8 cellular contexts compared by ENCODE assay signal in the genomic region with DNA sequence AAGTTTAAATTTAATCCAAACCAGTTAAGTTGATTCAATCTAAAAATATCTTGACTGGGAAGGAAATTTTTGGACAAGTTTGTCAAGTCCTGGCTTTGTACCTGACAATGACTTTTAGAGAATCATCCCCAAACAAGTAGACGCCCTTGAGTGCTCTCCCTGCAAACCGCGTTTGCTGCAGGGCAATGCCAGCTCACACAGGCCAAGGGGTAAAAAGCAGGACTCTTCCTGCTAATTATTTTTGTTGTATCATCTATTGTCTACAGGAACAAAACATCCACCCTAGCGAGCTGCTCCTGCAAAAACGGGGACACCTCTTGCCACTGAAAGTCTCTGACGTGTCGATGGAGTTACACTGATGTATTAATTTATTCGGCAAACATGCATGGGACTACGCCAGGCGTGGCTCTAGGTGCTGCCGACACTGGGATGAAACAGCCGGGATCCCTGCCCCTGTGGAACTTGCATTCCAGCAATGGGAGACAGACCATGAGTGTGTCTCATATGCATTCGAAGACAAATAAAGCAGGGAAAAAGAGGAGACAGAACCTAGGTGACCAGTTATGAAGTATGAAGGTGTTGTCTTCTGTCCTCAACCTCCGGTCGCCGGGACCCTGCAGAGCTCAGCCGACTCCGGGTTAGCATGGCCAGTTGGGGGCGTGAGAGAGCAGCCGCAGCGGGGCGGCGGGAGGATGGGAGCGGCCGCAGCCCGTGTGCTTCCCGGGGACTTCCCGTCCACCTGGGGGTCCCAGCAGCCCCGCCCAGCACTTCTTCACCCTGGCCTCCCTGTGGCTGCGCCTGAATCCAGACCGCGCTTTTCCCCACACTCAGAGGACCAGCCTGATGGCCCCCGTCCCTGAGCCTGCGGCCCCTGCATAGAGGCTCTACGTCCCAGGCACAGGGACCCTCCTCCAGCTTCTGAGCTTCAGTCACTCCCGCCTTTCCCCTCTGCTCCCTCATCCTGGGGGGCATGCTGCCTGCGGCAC. TPM values are rescaled to one million over a fixed set of nuclear protein-coding genes. Genes with fewer than 3 reads are reported as not detected.
DNase-seq lines count a peak whose midpoint lies in the region; ATAC-seq and TF ChIP-seq lines count a peak whose summit lies in the region.

No MANE protein-coding gene starts in this region.

- no peaks in the 10 kb centered on the region for H3K79me2 ChIP-seq in osteoblast (ENCODE audit: insufficient read depth, low read length)

- H3K4me1 ChIP-seq in gastroesophageal sphincter, result peaks cover 0 to 7% (median 0%) of the 10 kb centered on the region in 3 donors
- peaks cover 9% of the 10 kb centered on the region for H3K4me1 ChIP-seq in osteoblast (ENCODE audit: insufficient read depth, low read length)

- intact Hi-C loops in activated CD4-positive, alpha-beta memory T cell treated with anti-CD3 and anti-CD28 coated beads for 36 hours (cut with micrococcal nuclease), result loop anchor here (5.0 kb wide), 1 partner anchor 419 kb away; no protein-coding TSS in a partner anchor

- no peak overlapping the region for H3K27ac ChIP-seq in gastroesophageal sphincter
- no peak overlapping the region for H3K27ac ChIP-seq in osteoblast (ENCODE audit: low read depth, low read length)

- POLR2A ChIA-PET in activated CD4-positive, alpha-beta memory T cell treated with anti-CD3 and anti-CD28 coated beads for 36 hours (lab: Charles Lee), result interaction anchor here (1.3 kb wide), 1 partner anchor 12 kb away, joined by 4 read pairs; a partner anchor contains a TSS

- H2AFZ ChIP-seq in osteoblast (ENCODE audit: low read length), result peak overlapping the region; percentile 68

- no peaks in the 10 kb centered on the region for H4K20me1 ChIP-seq in osteoblast (ENCODE audit: insufficient read depth, low read length)

- peaks cover 4% of the 10 kb centered on the region for H3K9me3 Mint-ChIP-seq in activated CD4-positive, alpha-beta memory T cell treated with anti-CD3 and anti-CD28 coated beads for 36 hours

- CTCF ChIA-PET in activated CD4-positive, alpha-beta memory T cell treated with anti-CD3 and anti-CD28 coated beads for 36 hours (lab: Charles Lee), result interaction anchor here (0.6 to 1.8 kb wide), 24 partner anchors 9 to 1489 kb away, joined by 3 to 8 read pairs (median 3); a partner anchor contains a TSS

- ATAC-seq in gastroesophageal sphincter (peak; percentile 48), HG03457 (IDR thresholded peaks at IDR 0.05; ENCODE audit: unreplicated experiment) (no peak)

- 30 to 40% methylated on average over 14 to 29 of the region's 37 CpGs for WGBS in gastroesophageal sphincter (ENCODE audit: low coverage in 1 of 2), 2 donors

- no peak for TF ChIP-seq EP300 in gastroesophageal sphincter (IDR thresholded peaks at IDR 0.05)

- peaks cover 16% of the 10 kb centered on the region for H3K27me3 Mint-ChIP-seq in activated CD4-positive, alpha-beta memory T cell treated with anti-CD3 and anti-CD28 coated beads for 36 hours

- H3K36me3 ChIP-seq in gastroesophageal sphincter, result no peaks in the 10 kb centered on the region
- H3K36me3 ChIP-seq in osteoblast (ENCODE audit: insufficient read depth, low read length), result no peaks in the 10 kb centered on the region

- peaks cover 3% of the 10 kb centered on the region for H3K4me1 Mint-ChIP-seq in activated CD4-positive, alpha-beta memory T cell treated with anti-CD3 and anti-CD28 coated beads for 36 hours (ENCODE audit: low read depth)

- peak overlapping the region; percentile 74 for H3K4me2 ChIP-seq in osteoblast (ENCODE audit: insufficient read depth, low read length)

- H3K27me3 ChIP-seq in gastroesophageal sphincter, result peaks cover 11% of the 10 kb centered on the region
- peaks cover 8% of the 10 kb centered on the region for H3K27me3 ChIP-seq in osteoblast (ENCODE audit: insufficient read depth, low read length)

- H3K36me3 Mint-ChIP-seq in activated CD4-positive, alpha-beta memory T cell treated with anti-CD3 and anti-CD28 coated beads for 36 hours, result no peaks in the 10 kb centered on the region

- peak; percentile 30 for DNase-seq in activated T-cell treated with anti-CD3 and anti-CD28 coated beads, Interleukin-2, amount 50 U/mL, for 1 hour
- no peak for DNase-seq in activated T-cell treated with anti-CD3 and anti-CD28 coated beads for 4 hours
- peak; percentile 67 for DNase-seq in activated CD4-positive, alpha-beta memory T cell treated with anti-CD3 and anti-CD28 coated beads for 36 hours
- peak; percentile 90 for DNase-seq in osteoblast (ENCODE audit: insufficient read length, low spot score, missing footprints)
- no peak for DNase-seq in HCEC 1CT
- no peak for DNase-seq in SIG-M5 treated with dmso at 0.1 percent for 504 hours (lab: John Stamatoyannopoulos, UW; ENCODE audit: unreplicated experiment)

- peak overlapping the region in 1 of 2 donors; percentile 32 for H3K4me3 ChIP-seq in gastroesophageal sphincter
- peak overlapping the region; percentile 58 for H3K4me3 ChIP-seq in osteoblast (ENCODE audit: insufficient read depth, low read length)

- no peak for TF ChIP-seq POLR2A in gastroesophageal sphincter (IDR thresholded peaks at IDR 0.05)

- H3K4me3 Mint-ChIP-seq in activated CD4-positive, alpha-beta memory T cell treated with anti-CD3 and anti-CD28 coated beads for 36 hours, result no peak overlapping the region

- H3K9me3 ChIP-seq in gastroesophageal sphincter, result no peaks in the 10 kb centered on the region
- no peaks in the 10 kb centered on the region for H3K9me3 ChIP-seq in osteoblast (ENCODE audit: low read depth, low read length)

- TF ChIP-seq CTCF in gastroesophageal sphincter (IDR thresholded peaks at IDR 0.05), result peak in 2 of 4 experiments; percentile 26 to 68
- TF ChIP-seq CTCF in osteoblast (IDR thresholded peaks at IDR 0.05; ENCODE audit: extremely low read depth, low read depth, low read length), result peak; percentile 53

- no peak overlapping the region for H3K27ac Mint-ChIP-seq in activated CD4-positive, alpha-beta memory T cell treated with anti-CD3 and anti-CD28 coated beads for 36 hours

RNA-seq across cellular contexts. Expression of a gene that starts 11.2 kb away (rescaled TPM):
- 100 to 1,000 TPM; 182 to 193 TPM for total RNA-seq in activated CD4-positive, alpha-beta memory T cell treated with anti-CD3 and anti-CD28 coated beads for 36 hours
- total RNA-seq in gastroesophageal sphincter (100 to 1,000 TPM; 142 to 384 (median 169) TPM), osteoblast (139 and 168 TPM in 2 replicates)

Comparison
In these comparisons a context has a peak if more than half of its experiments do, and no peak if none do; other contexts are left out.
1. DNase-seq: peak in activated T-cell treated with anti-CD3 and anti-CD28 coated beads, Interleukin-2, amount 50 U/mL, for 1 hour (single experiment), activated CD4-positive, alpha-beta memory T cell treated with anti-CD3 and anti-CD28 coated beads for 36 hours (single experiment) and osteoblast (single experiment); none in activated T-cell treated with anti-CD3 and anti-CD28 coated beads for 4 hours (single experiment), HCEC 1CT (single experiment) and SIG-M5 treated with dmso at 0.1 percent for 504 hours (single experiment).